In the genomic region with DNA sequence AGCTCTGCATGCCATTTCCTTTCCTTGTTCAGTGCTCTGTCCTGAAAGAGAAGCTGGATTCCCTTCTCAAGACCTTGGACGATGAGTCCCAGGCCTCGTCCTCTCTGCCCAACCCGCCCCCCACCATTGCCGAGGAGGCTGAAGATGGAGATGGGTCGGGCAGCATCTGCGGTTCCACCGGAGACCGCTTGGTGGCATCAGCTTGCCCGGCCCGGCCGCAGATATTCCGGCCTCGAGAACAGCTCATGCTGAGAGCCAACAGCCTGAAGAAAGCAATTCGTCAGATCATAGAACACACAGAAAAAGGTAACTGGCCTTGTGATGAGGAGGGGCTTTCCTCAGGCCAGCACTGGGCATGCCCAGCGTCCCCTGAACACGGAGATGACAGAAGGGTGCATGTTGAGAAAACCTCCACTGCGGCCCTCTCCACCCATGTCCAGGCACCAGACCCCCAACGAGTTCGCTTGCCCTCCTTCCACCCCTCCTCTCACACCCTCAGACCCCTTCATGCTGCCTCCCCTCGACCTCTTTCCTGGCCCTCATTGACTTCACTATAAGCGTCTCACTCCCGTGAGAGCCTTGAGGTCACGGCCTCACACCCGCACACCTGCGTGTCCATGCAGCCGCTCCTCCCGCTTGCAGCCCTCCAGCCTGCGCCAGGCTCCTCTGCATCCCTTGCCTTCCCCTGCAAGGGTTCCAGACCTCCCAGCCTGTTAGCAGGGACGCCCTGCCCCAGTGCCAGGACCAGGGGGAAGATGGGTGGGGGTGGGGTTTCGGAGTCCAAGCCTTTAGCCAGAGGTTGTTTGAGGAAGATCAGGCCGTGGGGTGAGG, we compare ENCODE assay signal across 9 cellular contexts.
A peak's percentile ranks its signal among the peaks of the same experiment; 100 is the strongest.
DNase-seq lines count a peak whose midpoint lies in the region; ATAC-seq and TF ChIP-seq lines count a peak whose summit lies in the region.
"Had no signal": no experiment of that assay in that cellular context is flagged by ENCODE, and none has a peak within 500 bp of the region (broad histone marks: within the 10 kb centered on the region; RNA-seq: fewer than 3 reads in every experiment).

No MANE protein-coding gene starts in this region.

- H3K4me1 ChIP-seq in OCI-LY3 (ENCODE audit: low read length) (no peaks in the 10 kb centered on the region), neuronal stem cell (ENCODE audit: control insufficient read depth in 2 of 2, insufficient read depth in 1 of 2, low read depth in 1 of 2, low read length in 2 of 2) (peaks cover 0 to 15% of the 10 kb centered on the region in 2 donors)

- TF ChIP-seq CTCF in OCI-LY3 (IDR thresholded peaks at IDR 0.05; ENCODE audit: low read depth, low read length) (peak; percentile 47), fibroblast of the aortic adventitia (IDR thresholded peaks at IDR 0.05; ENCODE audit: insufficient read depth, low read length) (peak; percentile 93)

- H3K14ac ChIP-seq in neuronal stem cell (ENCODE audit: low read length) = peak overlapping the region; percentile 57

- no peaks in the 10 kb centered on the region for H3K36me3 ChIP-seq in OCI-LY3 (replicated peaks; ENCODE audit: low read depth, low read length)
- peaks cover 15 to 75% of the 10 kb centered on the region in 2 donors for H3K36me3 ChIP-seq in neuronal stem cell (replicated peaks in 1 of 2; ENCODE audit: control insufficient read depth in 2 of 2, insufficient read depth in 2 of 2, low read length in 2 of 2)

- peak overlapping the region; percentile 83 for H2BK5ac ChIP-seq in neuronal stem cell (ENCODE audit: low read length)

- H3K4me2 ChIP-seq in OCI-LY3 (ENCODE audit: low read length) = no peak overlapping the region
- no peak overlapping the region for H3K4me2 ChIP-seq in neuronal stem cell (ENCODE audit: insufficient read depth, low read length, poor library complexity, severe bottlenecking)

- peak overlapping the region; percentile 15 for H2BK15ac ChIP-seq in neuronal stem cell (ENCODE audit: low read length)

- peak overlapping the region; percentile 52 for H4K8ac ChIP-seq in neuronal stem cell (ENCODE audit: low read depth, low read length)

- DNase-seq in Daoy (ENCODE audit: low read depth) (peak; percentile 74), fibroblast of the aortic adventitia (ENCODE audit: low read depth) (peak; percentile 61), neuronal stem cell (ENCODE audit: low spot score) (peak; percentile 47)
- no peak for DNase-seq in stimulated activated CD4-positive, alpha-beta T cell treated with anti-CD3 and anti-CD28 coated beads, Interleukin-2, amount 100 ng/mL, for 48 hours
- no peak for DNase-seq in activated CD8-positive, alpha-beta memory T cell treated with anti-CD3 and anti-CD28 coated beads, Interleukin-2, amount 50 U/mL, for 48 hours

- ATAC-seq in HG03354 (IDR thresholded peaks at IDR 0.05; ENCODE audit: poor library complexity, severe bottlenecking, unreplicated experiment) = no peak
- ATAC-seq in HG03025 (IDR thresholded peaks at IDR 0.05; ENCODE audit: low FRiP score, unreplicated experiment) = no peak

- H2AFZ ChIP-seq in OCI-LY3 (ENCODE audit: low read depth, low read length) (no peak overlapping the region), neuronal stem cell (ENCODE audit: low read length) (no peak overlapping the region)

- no peaks in the 10 kb centered on the region for H3K27me3 ChIP-seq in OCI-LY3 (ENCODE audit: low read depth, low read length)
- no peaks in the 10 kb centered on the region for H3K27me3 ChIP-seq in neuronal stem cell (ENCODE audit: control insufficient read depth in 3 of 3, insufficient read depth in 3 of 3, low read depth in 1 of 3, low read length in 3 of 3)

- H2BK12ac ChIP-seq in neuronal stem cell (ENCODE audit: low read length) = peak overlapping the region; percentile 76

- no peaks in the 10 kb centered on the region for H3K79me1 ChIP-seq in neuronal stem cell (ENCODE audit: low read depth, low read length)

- no peak overlapping the region for H3K4ac ChIP-seq in neuronal stem cell (ENCODE audit: low read length)

- no peak overlapping the region for H4K91ac ChIP-seq in neuronal stem cell (ENCODE audit: low read depth, low read length, poor library complexity)

- peak overlapping the region; percentile 23 for H2AK5ac ChIP-seq in neuronal stem cell (ENCODE audit: low read depth, low read length)

- WGBS in neuronal stem cell (ENCODE audit: extremely low coverage in 2 of 2, insufficient read length in 2 of 2, insufficient replicate concordance in 1 of 2), 2 donors = no CpG with 5 or more reads among the region's 31 CpGs

- H3K23ac ChIP-seq in neuronal stem cell (ENCODE audit: low read depth, low read length, poor library complexity) = peak overlapping the region; percentile 3

- H3K9me3 ChIP-seq in OCI-LY3 (ENCODE audit: insufficient read depth, low read length) (no peaks in the 10 kb centered on the region), neuronal stem cell (replicated peaks in 1 of 2; ENCODE audit: control insufficient read depth in 2 of 2, insufficient read depth in 1 of 2, low read depth in 1 of 2, low read length in 2 of 2) (no peaks in the 10 kb centered on the region)

- H3K4me3 ChIP-seq in OCI-LY3 (ENCODE audit: low read length) (no peak overlapping the region), fibroblast of the aortic adventitia (ENCODE audit: low read depth, low read length) (no peak overlapping the region), neuronal stem cell (ENCODE audit: low read length in 2 of 2) (no peak overlapping the region)
- H3K4me3 ChIP-seq: skin epidermis had no signal

- no peaks in the 10 kb centered on the region for H3K79me2 ChIP-seq in OCI-LY3 (ENCODE audit: low read length)

- H4K20me1 ChIP-seq in OCI-LY3 (ENCODE audit: insufficient read depth, low read length) = no peaks in the 10 kb centered on the region

- H3K9ac ChIP-seq in OCI-LY3 (ENCODE audit: low read length) (no peak overlapping the region), neuronal stem cell (ENCODE audit: low read depth, low read length, poor library complexity) (peak overlapping the region; percentile 45)

- H2BK120ac ChIP-seq in neuronal stem cell (ENCODE audit: low read depth, low read length) = no peak overlapping the region

- peak overlapping the region; percentile 81 for H3K18ac ChIP-seq in neuronal stem cell (ENCODE audit: low read length)

- H3K27ac ChIP-seq in OCI-LY3 (ENCODE audit: low read length) (no peak overlapping the region), neuronal stem cell (replicated peaks; ENCODE audit: low read length) (no peak overlapping the region)
- H3K27ac ChIP-seq: skin epidermis had no signal

Comparison
In these comparisons a context has a peak if more than half of its experiments do, and no peak if none do; other contexts are left out.
1. DNase-seq: peak in Daoy (single experiment), fibroblast of the aortic adventitia (single experiment) and neuronal stem cell (single experiment); none in stimulated activated CD4-positive, alpha-beta T cell treated with anti-CD3 and anti-CD28 coated beads, Interleukin-2, amount 100 ng/mL, for 48 hours (0 of 2) and activated CD8-positive, alpha-beta memory T cell treated with anti-CD3 and anti-CD28 coated beads, Interleukin-2, amount 50 U/mL, for 48 hours (single experiment).